Comparison of ENCODE assay signal across 1 cellular context in the genomic region with DNA sequence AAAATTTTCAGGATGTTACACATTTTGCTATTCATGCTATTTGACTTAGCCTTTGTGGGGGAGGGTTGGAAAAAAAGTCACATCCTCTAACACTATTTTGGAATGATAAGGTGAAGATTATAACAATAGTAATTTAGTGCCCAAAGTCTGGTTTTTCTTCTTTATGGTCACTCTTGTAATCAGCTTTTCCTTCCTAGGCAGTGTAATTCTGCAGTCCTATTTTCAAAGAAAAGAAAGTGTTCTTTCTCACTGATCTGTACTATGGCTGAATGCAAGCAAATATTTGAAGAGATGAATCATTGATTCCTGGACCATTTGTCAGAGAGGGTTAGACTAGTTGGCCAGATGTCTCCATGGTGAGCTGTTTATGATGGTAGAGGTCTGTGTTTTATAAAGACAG.
TF ChIP-seq lines count a peak whose summit lies in the region.

No MANE protein-coding gene starts in this region.

TF ChIP-seq in HepG2, 621 proteins besides CTCF, POLR2A, EP300 and RAD21 (continued from another document and continues in another):
- TF ChIP-seq TEAD3 (CRISPR knock-in tag; optimal IDR thresholded peaks at IDR 0.05; ENCODE audit: borderline replicate concordance) (peak; percentile 96), FOXK1 (CRISPR knock-in tag; IDR thresholded peaks at IDR 0.05; ENCODE audit: borderline replicate concordance, low read depth) (peak; percentile 50), ZSCAN22 (CRISPR knock-in tag; IDR thresholded peaks at IDR 0.05) (no peak), HOXA9 (CRISPR knock-in tag; IDR thresholded peaks at IDR 0.05; ENCODE audit: borderline replicate concordance) (no peak), GFI1 (CRISPR knock-in tag; IDR thresholded peaks at IDR 0.05; ENCODE audit: borderline replicate concordance) (peak; percentile 48; the same call in 1 of the 2 replicates), ETV6 (CRISPR knock-in tag; conservative IDR thresholded peaks at IDR 0.05) (no peak), TEAD2 (CRISPR knock-in tag; IDR thresholded peaks at IDR 0.05) (no peak), ZNF567 (CRISPR knock-in tag; IDR thresholded peaks at IDR 0.05; ENCODE audit: borderline replicate concordance) (no peak), ZNF510 (CRISPR knock-in tag; IDR thresholded peaks at IDR 0.05; ENCODE audit: low read depth) (no peak), ZFP90 (CRISPR knock-in tag; IDR thresholded peaks at IDR 0.05; ENCODE audit: borderline replicate concordance) (no peak), HNRNPH1 (optimal IDR thresholded peaks at IDR 0.05; ENCODE audit: low read depth, low read length) (no peak), RFX3 (CRISPR knock-in tag; IDR thresholded peaks at IDR 0.05) (0 out of 2 replicates have a peak, but pooled peaks have one; percentile 28), MED13 (CRISPR knock-in tag; IDR thresholded peaks at IDR 0.05) (no peak), ZNF563 (CRISPR knock-in tag; IDR thresholded peaks at IDR 0.05) (no peak), DPF2 (CRISPR knock-in tag; IDR thresholded peaks at IDR 0.05; ENCODE audit: borderline replicate concordance, low read depth) (peak; percentile 94), MBD4 (IDR thresholded peaks at IDR 0.05; ENCODE audit: borderline replicate concordance, low read length) (no peak), GPN1 (CRISPR knock-in tag; IDR thresholded peaks at IDR 0.05; ENCODE audit: borderline replicate concordance) (no peak), ZNF354B (CRISPR knock-in tag; IDR thresholded peaks at IDR 0.05) (no peak), KDM6A (CRISPR knock-in tag; IDR thresholded peaks at IDR 0.05; ENCODE audit: low read depth) (no peak), RARG (CRISPR knock-in tag; IDR thresholded peaks at IDR 0.05; ENCODE audit: low read depth) (no peak), ZNF432 (CRISPR knock-in tag; IDR thresholded peaks at IDR 0.05; ENCODE audit: borderline replicate concordance) (no peak), ZBTB8A (CRISPR knock-in tag; IDR thresholded peaks at IDR 0.05; ENCODE audit: borderline replicate concordance, low read depth) (no peak), TARDBP (CRISPR knock-in tag; IDR thresholded peaks at IDR 0.05) (peak; percentile 61; the same call in 1 of the 2 replicates), KMT2A (CRISPR knock-in tag; IDR thresholded peaks at IDR 0.05) (peak; percentile 41; the same call in 1 of the 2 replicates), ZNF124 (CRISPR knock-in tag; IDR thresholded peaks at IDR 0.05) (no peak), TCF12 (IDR thresholded peaks at IDR 0.05) (no peak), TCF12 (CRISPR knock-in tag; IDR thresholded peaks at IDR 0.05) (no peak), PHF5A (CRISPR knock-in tag; IDR thresholded peaks at IDR 0.05; ENCODE audit: low read depth, unreplicated experiment) (peak; percentile 60), KLF16 (CRISPR knock-in tag; IDR thresholded peaks at IDR 0.05) (0 out of 4 replicates have a peak, but pooled peaks of 1 of the 2 experiments have one; percentile 29), MZF1 (CRISPR knock-in tag; IDR thresholded peaks at IDR 0.05; ENCODE audit: borderline replicate concordance) (no peak), SAFB2 (CRISPR knock-in tag; IDR thresholded peaks at IDR 0.05; ENCODE audit: borderline replicate concordance, low read depth) (no peak), NR2F2 (IDR thresholded peaks at IDR 0.05; ENCODE audit: borderline replicate concordance, low read depth) (no peak), MIER2 (CRISPR knock-in tag; IDR thresholded peaks at IDR 0.05) (0 out of 2 replicates have a peak, but pooled peaks have one; percentile 69), POLR2G (IDR thresholded peaks at IDR 0.05; ENCODE audit: low read depth, low read length) (no peak), ZNF577 (CRISPR knock-in tag; IDR thresholded peaks at IDR 0.05; ENCODE audit: borderline replicate concordance, low read depth) (no peak), SNAI1 (CRISPR knock-in tag; IDR thresholded peaks at IDR 0.05; ENCODE audit: borderline replicate concordance) (no peak), ZNF841 (CRISPR knock-in tag; IDR thresholded peaks at IDR 0.05; ENCODE audit: borderline replicate concordance) (no peak), YEATS4 (CRISPR knock-in tag; IDR thresholded peaks at IDR 0.05; ENCODE audit: borderline replicate concordance) (no peak), ZFP36L1 (CRISPR knock-in tag; IDR thresholded peaks at IDR 0.05) (no peak; the same call in 1 of the 2 replicates), SP140L (CRISPR knock-in tag; IDR thresholded peaks at IDR 0.05; ENCODE audit: borderline replicate concordance) (no peak), PPARG (CRISPR knock-in tag; conservative IDR thresholded peaks at IDR 0.05) (peak; percentile 78), ZNF780A (CRISPR knock-in tag; IDR thresholded peaks at IDR 0.05) (no peak), ZNF772 (CRISPR knock-in tag; IDR thresholded peaks at IDR 0.05) (no peak), POLR2AphosphoS5 (IDR thresholded peaks at IDR 0.05; ENCODE audit: low read depth, low read length) (no peak), TBX3 (IDR thresholded peaks at IDR 0.05; ENCODE audit: borderline replicate concordance) (peak; percentile 32; the same call in 1 of the 2 replicates), SIN3B (IDR thresholded peaks at IDR 0.05; ENCODE audit: low read length) (no peak), SIX1 (CRISPR knock-in tag; IDR thresholded peaks at IDR 0.05; ENCODE audit: borderline replicate concordance) (no peak; the same call in 1 of the 2 replicates), JUN (CRISPR knock-in tag; IDR thresholded peaks at IDR 0.05) (peak; percentile 96)
- TF ChIP-seq, protein P1, sequence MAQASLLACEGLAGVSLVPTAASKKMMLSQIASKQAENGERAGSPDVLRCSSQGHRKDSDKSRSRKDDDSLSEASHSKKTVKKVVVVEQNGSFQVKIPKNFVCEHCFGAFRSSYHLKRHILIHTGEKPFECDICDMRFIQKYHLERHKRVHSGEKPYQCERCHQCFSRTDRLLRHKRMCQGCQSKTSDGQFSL (CRISPR knock-in tag; IDR thresholded peaks at IDR 0.05) = no peak
- TF ChIP-seq, protein P2, sequence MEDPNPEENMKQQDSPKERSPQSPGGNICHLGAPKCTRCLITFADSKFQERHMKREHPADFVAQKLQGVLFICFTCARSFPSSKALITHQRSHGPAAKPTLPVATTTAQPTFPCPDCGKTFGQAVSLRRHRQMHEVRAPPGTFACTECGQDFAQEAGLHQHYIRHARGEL (CRISPR knock-in tag; IDR thresholded peaks at IDR 0.05) = no peak
- TF ChIP-seq, protein P3, sequence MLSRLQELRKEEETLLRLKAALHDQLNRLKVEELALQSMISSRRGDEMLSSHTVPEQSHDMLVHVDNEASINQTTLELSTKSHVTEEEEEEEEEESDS (CRISPR knock-in tag; IDR thresholded peaks at IDR 0.05; ENCODE audit: borderline replicate concordance) = 0 out of 2 replicates have a peak, but pooled peaks have one; percentile 35
- TF ChIP-seq, protein P4, sequence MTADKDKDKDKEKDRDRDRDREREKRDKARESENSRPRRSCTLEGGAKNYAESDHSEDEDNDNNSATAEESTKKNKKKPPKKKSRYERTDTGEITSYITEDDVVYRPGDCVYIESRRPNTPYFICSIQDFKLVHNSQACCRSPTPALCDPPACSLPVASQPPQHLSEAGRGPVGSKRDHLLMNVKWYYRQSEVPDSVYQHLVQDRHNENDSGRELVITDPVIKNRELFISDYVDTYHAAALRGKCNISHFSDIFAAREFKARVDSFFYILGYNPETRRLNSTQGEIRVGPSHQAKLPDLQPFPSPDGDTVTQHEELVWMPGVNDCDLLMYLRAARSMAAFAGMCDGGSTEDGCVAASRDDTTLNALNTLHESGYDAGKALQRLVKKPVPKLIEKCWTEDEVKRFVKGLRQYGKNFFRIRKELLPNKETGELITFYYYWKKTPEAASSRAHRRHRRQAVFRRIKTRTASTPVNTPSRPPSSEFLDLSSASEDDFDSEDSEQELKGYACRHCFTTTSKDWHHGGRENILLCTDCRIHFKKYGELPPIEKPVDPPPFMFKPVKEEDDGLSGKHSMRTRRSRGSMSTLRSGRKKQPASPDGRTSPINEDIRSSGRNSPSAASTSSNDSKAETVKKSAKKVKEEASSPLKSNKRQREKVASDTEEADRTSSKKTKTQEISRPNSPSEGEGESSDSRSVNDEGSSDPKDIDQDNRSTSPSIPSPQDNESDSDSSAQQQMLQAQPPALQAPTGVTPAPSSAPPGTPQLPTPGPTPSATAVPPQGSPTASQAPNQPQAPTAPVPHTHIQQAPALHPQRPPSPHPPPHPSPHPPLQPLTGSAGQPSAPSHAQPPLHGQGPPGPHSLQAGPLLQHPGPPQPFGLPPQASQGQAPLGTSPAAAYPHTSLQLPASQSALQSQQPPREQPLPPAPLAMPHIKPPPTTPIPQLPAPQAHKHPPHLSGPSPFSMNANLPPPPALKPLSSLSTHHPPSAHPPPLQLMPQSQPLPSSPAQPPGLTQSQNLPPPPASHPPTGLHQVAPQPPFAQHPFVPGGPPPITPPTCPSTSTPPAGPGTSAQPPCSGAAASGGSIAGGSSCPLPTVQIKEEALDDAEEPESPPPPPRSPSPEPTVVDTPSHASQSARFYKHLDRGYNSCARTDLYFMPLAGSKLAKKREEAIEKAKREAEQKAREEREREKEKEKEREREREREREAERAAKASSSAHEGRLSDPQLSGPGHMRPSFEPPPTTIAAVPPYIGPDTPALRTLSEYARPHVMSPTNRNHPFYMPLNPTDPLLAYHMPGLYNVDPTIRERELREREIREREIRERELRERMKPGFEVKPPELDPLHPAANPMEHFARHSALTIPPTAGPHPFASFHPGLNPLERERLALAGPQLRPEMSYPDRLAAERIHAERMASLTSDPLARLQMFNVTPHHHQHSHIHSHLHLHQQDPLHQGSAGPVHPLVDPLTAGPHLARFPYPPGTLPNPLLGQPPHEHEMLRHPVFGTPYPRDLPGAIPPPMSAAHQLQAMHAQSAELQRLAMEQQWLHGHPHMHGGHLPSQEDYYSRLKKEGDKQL (CRISPR knock-in tag; IDR thresholded peaks at IDR 0.05; ENCODE audit: low read depth) = peak; percentile 69; the same call in 1 of the 2 replicates
- TF ChIP-seq, protein P5, sequence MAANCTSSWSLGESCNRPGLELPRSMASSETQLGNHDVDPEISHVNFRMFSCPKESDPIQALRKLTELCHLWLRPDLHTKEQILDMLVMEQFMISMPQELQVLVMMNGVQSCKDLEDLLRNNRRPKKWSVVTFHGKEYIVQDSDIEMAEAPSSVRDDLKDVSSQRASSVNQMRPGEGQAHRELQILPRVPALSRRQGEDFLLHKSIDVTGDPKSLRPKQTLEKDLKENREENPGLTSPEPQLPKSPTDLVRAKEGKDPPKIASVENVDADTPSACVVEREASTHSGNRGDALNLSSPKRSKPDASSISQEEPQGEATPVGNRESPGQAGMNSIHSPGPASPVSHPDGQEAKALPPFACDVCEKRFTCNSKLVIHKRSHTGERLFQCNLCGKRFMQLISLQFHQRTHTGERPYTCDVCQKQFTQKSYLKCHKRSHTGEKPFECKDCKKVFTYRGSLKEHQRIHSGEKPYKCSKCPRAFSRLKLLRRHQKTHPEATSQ (CRISPR knock-in tag; IDR thresholded peaks at IDR 0.05; ENCODE audit: borderline replicate concordance) = 0 out of 2 replicates have a peak, but pooled peaks have one; percentile 45
- TF ChIP-seq, protein P6, sequence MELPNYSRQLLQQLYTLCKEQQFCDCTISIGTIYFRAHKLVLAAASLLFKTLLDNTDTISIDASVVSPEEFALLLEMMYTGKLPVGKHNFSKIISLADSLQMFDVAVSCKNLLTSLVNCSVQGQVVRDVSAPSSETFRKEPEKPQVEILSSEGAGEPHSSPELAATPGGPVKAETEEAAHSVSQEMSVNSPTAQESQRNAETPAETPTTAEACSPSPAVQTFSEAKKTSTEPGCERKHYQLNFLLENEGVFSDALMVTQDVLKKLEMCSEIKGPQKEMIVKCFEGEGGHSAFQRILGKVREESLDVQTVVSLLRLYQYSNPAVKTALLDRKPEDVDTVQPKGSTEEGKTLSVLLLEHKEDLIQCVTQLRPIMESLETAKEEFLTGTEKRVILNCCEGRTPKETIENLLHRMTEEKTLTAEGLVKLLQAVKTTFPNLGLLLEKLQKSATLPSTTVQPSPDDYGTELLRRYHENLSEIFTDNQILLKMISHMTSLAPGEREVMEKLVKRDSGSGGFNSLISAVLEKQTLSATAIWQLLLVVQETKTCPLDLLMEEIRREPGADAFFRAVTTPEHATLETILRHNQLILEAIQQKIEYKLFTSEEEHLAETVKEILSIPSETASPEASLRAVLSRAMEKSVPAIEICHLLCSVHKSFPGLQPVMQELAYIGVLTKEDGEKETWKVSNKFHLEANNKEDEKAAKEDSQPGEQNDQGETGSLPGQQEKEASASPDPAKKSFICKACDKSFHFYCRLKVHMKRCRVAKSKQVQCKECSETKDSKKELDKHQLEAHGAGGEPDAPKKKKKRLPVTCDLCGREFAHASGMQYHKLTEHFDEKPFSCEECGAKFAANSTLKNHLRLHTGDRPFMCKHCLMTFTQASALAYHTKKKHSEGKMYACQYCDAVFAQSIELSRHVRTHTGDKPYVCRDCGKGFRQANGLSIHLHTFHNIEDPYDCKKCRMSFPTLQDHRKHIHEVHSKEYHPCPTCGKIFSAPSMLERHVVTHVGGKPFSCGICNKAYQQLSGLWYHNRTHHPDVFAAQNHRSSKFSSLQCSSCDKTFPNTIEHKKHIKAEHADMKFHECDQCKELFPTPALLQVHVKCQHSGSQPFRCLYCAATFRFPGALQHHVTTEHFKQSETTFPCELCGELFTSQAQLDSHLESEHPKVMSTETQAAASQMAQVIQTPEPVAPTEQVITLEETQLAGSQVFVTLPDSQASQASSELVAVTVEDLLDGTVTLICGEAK (IDR thresholded peaks at IDR 0.05) = no peak
- TF ChIP-seq, protein P6 (CRISPR knock-in tag; IDR thresholded peaks at IDR 0.05) = no peak
